ENCODE assay signal across 21 cellular contexts in the genomic region with DNA sequence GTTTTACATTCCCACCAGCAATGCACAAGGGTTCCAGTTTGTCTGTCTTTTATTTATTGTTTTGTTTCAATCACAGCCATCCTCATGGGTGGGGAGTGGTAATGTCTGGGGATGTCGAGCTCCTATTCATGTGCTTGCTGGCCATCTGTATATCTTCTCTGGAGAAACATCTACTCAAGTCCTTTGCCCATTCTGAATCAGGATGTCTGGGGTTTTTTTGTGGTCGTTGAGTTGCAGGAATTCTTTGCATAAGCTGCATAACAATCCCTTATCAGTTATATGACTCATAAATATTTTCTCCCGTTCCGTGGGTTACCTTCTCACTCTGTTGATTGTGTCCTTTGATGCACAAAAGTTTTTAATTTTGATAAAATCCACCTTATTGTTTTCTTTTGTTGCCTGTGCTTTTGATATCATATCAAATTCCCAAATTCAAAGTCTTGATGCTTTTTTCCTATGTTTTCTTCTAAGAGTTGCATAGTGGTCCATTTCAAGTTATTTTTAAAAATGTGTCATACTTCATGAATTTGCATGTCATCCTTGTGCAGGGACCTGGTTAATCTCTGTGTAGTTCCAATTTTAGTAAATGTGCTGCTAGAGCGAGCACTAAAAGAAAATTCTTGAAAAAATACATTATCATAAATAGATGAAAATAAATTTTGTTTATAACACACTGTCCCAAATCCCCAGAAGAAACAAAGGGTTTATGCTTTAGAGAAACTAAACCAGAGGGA. TPM values are rescaled to one million over a fixed set of nuclear protein-coding genes. Genes with fewer than 3 reads are reported as not detected.
A peak's percentile ranks its signal among the peaks of the same experiment; 100 is the strongest.
DNase-seq lines count a peak whose midpoint lies in the region; ATAC-seq and TF ChIP-seq lines count a peak whose summit lies in the region.
"Had no signal": no experiment of that assay in that cellular context is flagged by ENCODE, and none has a peak within 500 bp of the region (broad histone marks: within the 10 kb centered on the region; RNA-seq: fewer than 3 reads in every experiment).

No MANE protein-coding gene starts in this region.

- no peaks in the 10 kb centered on the region for H3K4me1 Mint-ChIP-seq in stimulated activated naive CD8-positive, alpha-beta T cell treated with anti-CD3 and anti-CD28 coated beads, Interleukin-15, amount 100 ng/mL, for 72 hours

- H3K4me1 ChIP-seq in SK-N-SH (ENCODE audit: control insufficient read depth in 1 of 2, insufficient read depth in 2 of 2, low read depth in 1 of 2, low read length in 1 of 2) (peaks cover 0 to 2% of the 10 kb centered on the region in 2 experiments; a peak in 1 of 4 replicates), fibroblast of lung (ENCODE audit: control insufficient read depth, extremely low read depth, insufficient read depth, low read length) (no peaks in the 10 kb centered on the region)
- H3K4me1 ChIP-seq: body of pancreas, upper lobe of right lung had no signal

- H3K36me3 ChIP-seq in SK-N-SH (replicated peaks in 1 of 2; ENCODE audit: control insufficient read depth in 1 of 2, insufficient read depth in 2 of 2, low read length in 1 of 2) (no peaks in the 10 kb centered on the region), fibroblast of lung (ENCODE audit: control insufficient read depth, insufficient read depth, low read length) (no peaks in the 10 kb centered on the region)
- H3K36me3 ChIP-seq: upper lobe of right lung had no signal

- in situ Hi-C loops in Caki2 (cut with HindIII; ENCODE audit: low pct_unique_long_range_greater_than_20kb, low sequenced_read_pairs) = no loop called here

- DNase-seq in Caki2 (ENCODE audit: low read depth) (peak; percentile 26), SK-N-SH (no peak), fibroblast of lung (ENCODE audit: low read depth in 2 of 2) (peak; percentile 5 to 82), renal cortical epithelial cell (ENCODE audit: low read depth) (peak; percentile 78), OCI-M2 (lab: John Stamatoyannopoulos, UW; ENCODE audit: unreplicated experiment) (no peak), AG20443 (ENCODE audit: low spot score) (no peak)
- DNase-seq in stimulated activated naive CD8-positive, alpha-beta T cell treated with anti-CD3 and anti-CD28 coated beads, Interleukin-15, amount 100 ng/mL, for 72 hours = no peak
- DNase-seq: activated CD4-positive, alpha-beta T cell treated with anti-CD3 and anti-CD28 coated beads for 4 hours; activated CD8-positive, alpha-beta memory T cell treated with anti-CD3 and anti-CD28 coated beads, Interleukin-2, amount 50 U/mL, for 4 hours; activated naive CD4-positive, alpha-beta T cell; body of pancreas; GDM1; hippocampal formation; kidney; midbrain; MV-4-11; NCI-H1930; right cardiac atrium; stimulated activated naive CD8-positive, alpha-beta T cell treated with anti-CD3 and anti-CD28 coated beads, Interleukin-15, Interleukin-2, amounts not matched to agents 100 U/mL and 50 U/mL, for 24 hours; upper lobe of right lung had no signal

- no peaks in the 10 kb centered on the region for H3K9me2 ChIP-seq in SK-N-SH

- TF ChIP-seq CTCF in SK-N-SH (IDR thresholded peaks at IDR 0.05) (no peak), fibroblast of lung (conservative IDR thresholded peaks at IDR 0.05 in 1 of 2, IDR thresholded peaks at IDR 0.05 in 1 of 2; ENCODE audit: low read depth in 1 of 2, low read length in 2 of 2) (no peak)

- 10% methylated on average over 5 of the region's 5 CpGs for WGBS in SK-N-SH (ENCODE audit: low lambda C conversion rate)

- H3K27ac Mint-ChIP-seq in stimulated activated naive CD8-positive, alpha-beta T cell treated with anti-CD3 and anti-CD28 coated beads, Interleukin-15, amount 100 ng/mL, for 72 hours = no peak overlapping the region

- no peak for TF ChIP-seq RAD21 in SK-N-SH (IDR thresholded peaks at IDR 0.05; ENCODE audit: low read length)

- no peaks in the 10 kb centered on the region for H3K9me3 Mint-ChIP-seq in stimulated activated naive CD8-positive, alpha-beta T cell treated with anti-CD3 and anti-CD28 coated beads, Interleukin-15, amount 100 ng/mL, for 72 hours

- no peak for ATAC-seq in stimulated activated naive CD8-positive, alpha-beta T cell treated with anti-CD3 and anti-CD28 coated beads, Interleukin-15, amount 100 ng/mL, for 72 hours
- ATAC-seq in GM18870 (IDR thresholded peaks at IDR 0.05; ENCODE audit: unreplicated experiment) = no peak
- ATAC-seq: body of pancreas; stimulated activated naive CD8-positive, alpha-beta T cell treated with anti-CD3 and anti-CD28 coated beads, Interleukin-15, Interleukin-2, amounts not matched to agents 100 U/mL and 50 U/mL, for 24 hours; upper lobe of right lung had no signal

- peaks cover 20% of the 10 kb centered on the region for H3K27me3 Mint-ChIP-seq in stimulated activated naive CD8-positive, alpha-beta T cell treated with anti-CD3 and anti-CD28 coated beads, Interleukin-15, amount 100 ng/mL, for 72 hours

- H3F3A ChIP-seq in SK-N-SH (replicated peaks; ENCODE audit: insufficient read depth) = no peaks in the 10 kb centered on the region

- H3K4me2 ChIP-seq in SK-N-SH (peak overlapping the region; percentile 55), fibroblast of lung (ENCODE audit: extremely low read depth, insufficient read depth, low read length) (no peak overlapping the region)

- CTCF ChIA-PET in SK-N-SH (lab: Yijun Ruan, JAX) = interaction anchor here (1.2 kb wide), 1 partner anchor 12 kb away, joined by 4 read pairs; no protein-coding TSS in a partner anchor

- H3K9me3 ChIP-seq in SK-N-SH (no peaks in the 10 kb centered on the region), fibroblast of lung (ENCODE audit: control insufficient read depth, insufficient read depth, low read depth, low read length) (no peaks in the 10 kb centered on the region)
- H3K9me3 ChIP-seq: body of pancreas, upper lobe of right lung had no signal

- TF ChIP-seq EP300 in SK-N-SH (IDR thresholded peaks at IDR 0.05; ENCODE audit: borderline replicate concordance in 1 of 2, low read depth in 1 of 2, low read length in 1 of 2) = no peak

- H4K20me1 ChIP-seq in SK-N-SH (ENCODE audit: insufficient read depth) = no peaks in the 10 kb centered on the region
- no peaks in the 10 kb centered on the region for H4K20me1 ChIP-seq in fibroblast of lung (ENCODE audit: control insufficient read depth, extremely low read depth, insufficient read depth, low read length)

- H3K27ac ChIP-seq in SK-N-SH (ENCODE audit: low read depth in 2 of 2, low read length in 1 of 2) = peak overlapping the region in 1 of 2 experiments; percentile 9; a peak in 1 of 4 replicates
- H3K27ac ChIP-seq in fibroblast of lung (ENCODE audit: insufficient read depth, low read length) = no peak overlapping the region
- H3K27ac ChIP-seq: body of pancreas, upper lobe of right lung had no signal

- H3K4me3 ChIP-seq in SK-N-SH (ENCODE audit: low read depth in 2 of 2, low read length in 1 of 2) = no peak overlapping the region
- H3K4me3 ChIP-seq in fibroblast of lung (replicated peaks in 1 of 4; ENCODE audit: control extremely low read depth in 1 of 4, insufficient read depth in 1 of 4, low read depth in 3 of 4, low read length in 4 of 4) = no peak overlapping the region
- H3K4me3 ChIP-seq: body of pancreas, upper lobe of right lung had no signal

- H3K79me2 ChIP-seq in SK-N-SH (ENCODE audit: insufficient read depth) = no peaks in the 10 kb centered on the region
- H3K79me2 ChIP-seq in fibroblast of lung (ENCODE audit: control insufficient read depth, insufficient read depth, low read length) = no peaks in the 10 kb centered on the region

- H3K4me3 Mint-ChIP-seq in stimulated activated naive CD8-positive, alpha-beta T cell treated with anti-CD3 and anti-CD28 coated beads, Interleukin-15, amount 100 ng/mL, for 72 hours = no peak overlapping the region

- POLR2A ChIA-PET in SK-N-SH (lab: Yijun Ruan, JAX) = no interaction called here

- H3K9ac ChIP-seq in SK-N-SH (no peak overlapping the region), fibroblast of lung (ENCODE audit: insufficient read depth, low read length) (no peak overlapping the region)

- H2AFZ ChIP-seq in SK-N-SH (ENCODE audit: low read depth) (no peak overlapping the region), fibroblast of lung (ENCODE audit: low read length) (no peak overlapping the region)

- H3K27me3 ChIP-seq in SK-N-SH (ENCODE audit: insufficient read depth) (no peaks in the 10 kb centered on the region), fibroblast of lung (ENCODE audit: control insufficient read depth, insufficient read depth, low read length) (no peaks in the 10 kb centered on the region)
- H3K27me3 ChIP-seq: body of pancreas, upper lobe of right lung had no signal

TF ChIP-seq in SK-N-SH, 30 proteins besides CTCF, POLR2A, EP300 and RAD21 (continues in another document):
- TF ChIP-seq RFX5 (IDR thresholded peaks at IDR 0.05; ENCODE audit: low read length) (no peak), TEAD4 (IDR thresholded peaks at IDR 0.05; ENCODE audit: borderline replicate concordance, insufficient read depth) (no peak; the same call in 1 of the 2 replicates), FOXJ3 (CRISPR knock-in tag; IDR thresholded peaks at IDR 0.05) (no peak), GABPA (IDR thresholded peaks at IDR 0.05; ENCODE audit: low read depth) (no peak), POLR2AphosphoS5 (IDR thresholded peaks at IDR 0.05; ENCODE audit: low read depth, low read length) (no peak), USF1 (IDR thresholded peaks at IDR 0.05; ENCODE audit: borderline replicate concordance, low read depth) (no peak), RCOR1 (IDR thresholded peaks at IDR 0.05; ENCODE audit: low read length) (no peak), TCF12 (IDR thresholded peaks at IDR 0.05) (peak; percentile 14; the same call in 1 of the 2 replicates), JUND (IDR thresholded peaks at IDR 0.05) (peak; percentile 18; the same call in 1 of the 2 replicates), NFIC (IDR thresholded peaks at IDR 0.05; ENCODE audit: borderline replicate concordance) (no peak)

RNA-seq across cellular contexts. Expression of gene PDE10A, which starts 54.9 kb away (rescaled TPM):
- total RNA-seq in Caki2 (2014; rRNA removed; shearing (Covaris generic); ENCODE audit: low replicate concordance) = 0.32 and 4.6 TPM in 2 replicates
- polyA plus RNA-seq in SK-N-SH (2012; rRNA removed) (0.43 and 0.67 TPM in 2 replicates), fibroblast of lung (0.18 and 0.19 TPM in 2 replicates)
- polyA plus RNA-seq in SK-N-SH (2012; cell fraction: cytosol; rRNA removed) = 0.26 and 0.41 TPM in 2 replicates
- polyA plus RNA-seq in SK-N-SH (2012; cell fraction: nucleus; rRNA removed) = 0.32 and 0.71 TPM in 2 replicates
- total RNA-seq in fibroblast of lung (under 0.01 TPM in 2 replicates), renal cortical epithelial cell (27.3 and 52.1 TPM in 2 replicates)
- polyA plus RNA-seq in fibroblast of lung (2012) = 0.02 and 0.28 TPM in 2 replicates
- 1.4 TPM in 1 of 2 replicates, not detected in the other for polyA minus RNA-seq in fibroblast of lung (ENCODE audit: low replicate concordance)

Comparison
In these comparisons a context has a peak if more than half of its experiments do, and no peak if none do; other contexts are left out.
1. DNase-seq: peak in Caki2 (single experiment), fibroblast of lung (2 of 2) and renal cortical epithelial cell (single experiment); none in SK-N-SH (single experiment), stimulated activated naive CD8-positive, alpha-beta T cell treated with anti-CD3 and anti-CD28 coated beads, Interleukin-15, amount 100 ng/mL, for 72 hours (0 of 2), OCI-M2 (single experiment) and AG20443 (single experiment).